8 cellular contexts compared by ENCODE assay signal in the genomic region with DNA sequence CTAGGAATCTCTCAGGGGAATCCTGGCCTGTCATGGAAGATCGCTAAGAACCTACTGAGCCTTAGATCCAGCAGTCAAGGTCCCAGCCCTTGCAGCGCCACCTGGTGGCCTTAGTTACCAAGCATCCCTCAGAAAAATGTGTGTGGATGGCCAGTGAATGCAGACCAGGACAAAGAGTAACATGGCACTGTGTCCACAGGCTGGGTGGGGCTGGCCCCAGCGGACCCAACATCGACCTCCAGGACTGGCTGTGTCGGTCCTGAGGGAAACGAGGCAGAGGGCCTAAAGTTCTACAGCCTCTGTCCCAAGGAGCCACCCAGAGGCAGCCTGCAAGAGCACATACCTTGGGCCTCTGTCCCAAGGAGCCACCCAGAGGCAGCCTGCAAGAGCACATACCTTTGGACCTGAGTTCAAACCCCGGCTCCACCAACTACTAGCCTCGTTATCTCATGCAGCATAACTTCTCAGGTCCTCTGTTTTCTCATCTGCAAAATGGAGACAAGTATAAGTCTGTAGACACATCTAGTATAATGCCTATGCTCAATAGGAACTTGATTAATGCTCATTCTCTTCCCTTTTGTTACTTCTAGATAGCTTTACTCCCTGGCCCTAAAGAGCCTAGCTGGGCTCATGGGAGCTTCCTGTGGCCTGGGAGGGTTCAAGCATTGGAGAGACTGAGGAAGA. TPM values are rescaled to one million over a fixed set of nuclear protein-coding genes. Genes with fewer than 3 reads are reported as not detected.
DNase-seq lines count a peak whose midpoint lies in the region; ATAC-seq and TF ChIP-seq lines count a peak whose summit lies in the region.

No MANE protein-coding gene starts in this region.

- no peak overlapping the region for H3K27ac Mint-ChIP-seq in glutamatergic neuron (ENCODE audit: unreplicated experiment)

- H4K20me1 ChIP-seq in SK-N-SH (ENCODE audit: insufficient read depth), result no peaks in the 10 kb centered on the region

- H3K4me1 ChIP-seq in SK-N-SH (ENCODE audit: control insufficient read depth in 1 of 2, insufficient read depth in 2 of 2, low read depth in 1 of 2, low read length in 1 of 2) (no peaks in the 10 kb centered on the region; a peak in 1 of 4 replicates), upper lobe of right lung (peaks cover 19% of the 10 kb centered on the region)

- POLR2A ChIA-PET in SK-N-SH (lab: Yijun Ruan, JAX), result no interaction called here

- peaks cover 6% of the 10 kb centered on the region for H3K27me3 Mint-ChIP-seq in glutamatergic neuron (ENCODE audit: unreplicated experiment)

- CTCF ChIA-PET in SK-N-SH (lab: Yijun Ruan, JAX), result interaction anchor here (0.7 to 9.9 kb wide), 21 partner anchors 8 to 293 kb away, joined by 3 to 146 read pairs (median 4); a partner anchor contains a TSS

- H3K27me3 ChIP-seq in SK-N-SH (ENCODE audit: insufficient read depth), result no peaks in the 10 kb centered on the region
- no peaks in the 10 kb centered on the region for H3K27me3 ChIP-seq in upper lobe of right lung

- ATAC-seq in upper lobe of right lung (peak; percentile 83), GM18502 (IDR thresholded peaks at IDR 0.05; ENCODE audit: poor library complexity, unreplicated experiment) (no peak)

- no peak overlapping the region for H3K4me3 Mint-ChIP-seq in glutamatergic neuron (ENCODE audit: unreplicated experiment)

- WGBS in SK-N-SH (ENCODE audit: low lambda C conversion rate), result 34% methylated on average over 7 of the region's 8 CpGs

- TF ChIP-seq EP300 in SK-N-SH (IDR thresholded peaks at IDR 0.05; ENCODE audit: borderline replicate concordance in 1 of 2, low read depth in 1 of 2, low read length in 1 of 2), result no peak

- H3K9me3 ChIP-seq in SK-N-SH (no peaks in the 10 kb centered on the region), upper lobe of right lung (no peaks in the 10 kb centered on the region)

- peak; percentile 80 for TF ChIP-seq RAD21 in SK-N-SH (IDR thresholded peaks at IDR 0.05; ENCODE audit: low read length)

- DNase-seq in GDM1 (lab: John Stamatoyannopoulos, UW) (peak; percentile 56), MV-4-11 (lab: John Stamatoyannopoulos, UW) (peak; percentile 68), SK-N-SH (peak; percentile 80), glutamatergic neuron (peak; percentile 86), pons (ENCODE audit: low spot score) (peak; percentile 84), upper lobe of right lung (peak; percentile 87)
- peak; percentile 78 for DNase-seq in activated naive CD4-positive, alpha-beta T cell treated with Interleukin-2 at 50 U/mL for 16 hours

- intact Hi-C loops in upper lobe of right lung (cut with DNase I), result loop anchor here (10.0 kb wide), 1 partner anchor 136 kb away; no protein-coding TSS in a partner anchor

- H3K4me2 ChIP-seq in SK-N-SH, result no peak overlapping the region

- H3K9me2 ChIP-seq in SK-N-SH, result no peaks in the 10 kb centered on the region

- H3K4me3 ChIP-seq in SK-N-SH (ENCODE audit: low read depth in 2 of 2, low read length in 1 of 2) (no peak overlapping the region; a peak in 1 of 4 replicates), upper lobe of right lung (no peak overlapping the region)

- no peak overlapping the region for H3K9ac ChIP-seq in SK-N-SH

- peaks cover 10% of the 10 kb centered on the region for H3K4me1 Mint-ChIP-seq in glutamatergic neuron (ENCODE audit: low read depth, unreplicated experiment)

- no peak overlapping the region for H2AFZ ChIP-seq in SK-N-SH (ENCODE audit: low read depth)

- H3K36me3 ChIP-seq in SK-N-SH (replicated peaks in 1 of 2; ENCODE audit: control insufficient read depth in 1 of 2, insufficient read depth in 2 of 2, low read length in 1 of 2) (no peaks in the 10 kb centered on the region), upper lobe of right lung (no peaks in the 10 kb centered on the region)

- H3K9me3 Mint-ChIP-seq in glutamatergic neuron (ENCODE audit: unreplicated experiment), result no peaks in the 10 kb centered on the region

- H3K27ac ChIP-seq in SK-N-SH (ENCODE audit: low read depth in 2 of 2, low read length in 1 of 2) (no peak overlapping the region), upper lobe of right lung (no peak overlapping the region)

- no peaks in the 10 kb centered on the region for H3F3A ChIP-seq in SK-N-SH (replicated peaks; ENCODE audit: insufficient read depth)

- H3K79me2 ChIP-seq in SK-N-SH (ENCODE audit: insufficient read depth), result no peaks in the 10 kb centered on the region

- TF ChIP-seq CTCF in SK-N-SH (IDR thresholded peaks at IDR 0.05), result peak; percentile 90
- peak; percentile 91 for TF ChIP-seq CTCF in glutamatergic neuron (IDR thresholded peaks at IDR 0.05; ENCODE audit: partially characterized antibody, unreplicated experiment)
- TF ChIP-seq CTCF in upper lobe of right lung (IDR thresholded peaks at IDR 0.05), result peak; percentile 90

- no peaks in the 10 kb centered on the region for H3K36me3 Mint-ChIP-seq in glutamatergic neuron (ENCODE audit: unreplicated experiment)

TF ChIP-seq in SK-N-SH, 30 proteins besides CTCF, POLR2A, EP300 and RAD21:
- peak; percentile 97 for TF ChIP-seq SMC3 (IDR thresholded peaks at IDR 0.05; ENCODE audit: low read depth, low read length)
- TF ChIP-seq CHD2 (IDR thresholded peaks at IDR 0.05; ENCODE audit: low read length, partially characterized antibody), result no peak
- no peak for TF ChIP-seq FOXM1 (IDR thresholded peaks at IDR 0.05; ENCODE audit: low read depth)
- TF ChIP-seq, protein P1, sequence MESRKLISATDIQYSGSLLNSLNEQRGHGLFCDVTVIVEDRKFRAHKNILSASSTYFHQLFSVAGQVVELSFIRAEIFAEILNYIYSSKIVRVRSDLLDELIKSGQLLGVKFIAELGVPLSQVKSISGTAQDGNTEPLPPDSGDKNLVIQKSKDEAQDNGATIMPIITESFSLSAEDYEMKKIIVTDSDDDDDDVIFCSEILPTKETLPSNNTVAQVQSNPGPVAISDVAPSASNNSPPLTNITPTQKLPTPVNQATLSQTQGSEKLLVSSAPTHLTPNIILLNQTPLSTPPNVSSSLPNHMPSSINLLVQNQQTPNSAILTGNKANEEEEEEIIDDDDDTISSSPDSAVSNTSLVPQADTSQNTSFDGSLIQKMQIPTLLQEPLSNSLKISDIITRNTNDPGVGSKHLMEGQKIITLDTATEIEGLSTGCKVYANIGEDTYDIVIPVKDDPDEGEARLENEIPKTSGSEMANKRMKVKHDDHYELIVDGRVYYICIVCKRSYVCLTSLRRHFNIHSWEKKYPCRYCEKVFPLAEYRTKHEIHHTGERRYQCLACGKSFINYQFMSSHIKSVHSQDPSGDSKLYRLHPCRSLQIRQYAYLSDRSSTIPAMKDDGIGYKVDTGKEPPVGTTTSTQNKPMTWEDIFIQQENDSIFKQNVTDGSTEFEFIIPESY (IDR thresholded peaks at IDR 0.05; ENCODE audit: borderline replicate concordance, low read depth), result no peak

RNA-seq across cellular contexts. Expression of a gene that starts 57.5 kb away (rescaled TPM):
- polyA plus RNA-seq in SK-N-SH (2012; rRNA removed), result 15.8 and 17.6 TPM in 2 replicates
- polyA plus RNA-seq in SK-N-SH (2012; cell fraction: cytosol; rRNA removed), result 12.0 and 16.9 TPM in 2 replicates
- 28.1 and 40.4 TPM in 2 replicates for polyA plus RNA-seq in SK-N-SH (2012; cell fraction: nucleus; rRNA removed)
- total RNA-seq in glutamatergic neuron (ENCODE audit: unreplicated experiment) (184 TPM), upper lobe of right lung (98.5 TPM)
